Comparison of ENCODE assay signal across 15 cellular contexts in the genomic region with DNA sequence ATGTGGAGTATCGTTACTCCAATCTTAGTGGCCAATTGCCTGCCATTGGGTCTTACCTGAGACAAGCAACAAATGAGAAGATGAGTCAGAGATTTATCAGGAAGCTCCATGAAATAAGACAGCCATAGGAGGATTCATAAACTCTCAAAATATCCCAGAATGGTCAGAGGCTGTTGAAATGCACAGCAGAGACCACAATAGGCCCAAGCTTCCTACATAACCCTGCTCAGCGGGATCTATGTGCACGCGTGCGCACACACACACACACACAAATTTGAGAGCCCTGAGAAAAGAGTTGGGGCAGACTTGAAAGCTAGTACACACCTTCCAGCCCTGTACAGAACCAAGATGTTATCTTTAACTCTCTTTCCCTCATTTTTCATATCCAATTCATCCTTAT. TPM values are rescaled to one million over a fixed set of nuclear protein-coding genes. Genes with fewer than 3 reads are reported as not detected.
DNase-seq lines count a peak whose midpoint lies in the region; ATAC-seq, FAIRE-seq and TF ChIP-seq lines count a peak whose summit lies in the region.
"Had no signal": no experiment of that assay in that cellular context is flagged by ENCODE, and none has a peak within 500 bp of the region (broad histone marks: within the 10 kb centered on the region; RNA-seq: fewer than 3 reads in every experiment).

No MANE protein-coding gene starts in this region.

- DNase-seq in CD1c-positive myeloid dendritic cell (ENCODE audit: extremely low spot score) (peak; percentile 18), mucosa of gallbladder (ENCODE audit: low spot score) (no peak), colonic mucosa (no peak), D721Med (ENCODE audit: insufficient read length, low spot score) (no peak)
- no peak for DNase-seq in activated CD4-positive, alpha-beta memory T cell treated with anti-CD3 and anti-CD28 coated beads, Interleukin-2, amount 10 ng/mL, durations not matched to agents 7 days and 5 days
- DNase-seq: cerebellar nuclear complex; COR-L47; islet precursor cell; KG1; stimulated activated CD8-positive, alpha-beta memory T cell treated with anti-CD3 and anti-CD28 coated beads, Interleukin-4, amount 100 ng/mL, for 48 hours had no signal

- H3K27ac ChIP-seq in mesodermal cell (ENCODE audit: low read depth, low read length, severe bottlenecking): peak overlapping the region; percentile 11
- no peak overlapping the region for H3K27ac ChIP-seq in colonic mucosa

- H3K36me3 ChIP-seq in mesodermal cell (ENCODE audit: control insufficient read depth, insufficient read depth, low read length): peaks cover 30% of the 10 kb centered on the region
- no peaks in the 10 kb centered on the region for H3K36me3 ChIP-seq in colonic mucosa
- H3K36me3 ChIP-seq: HAP-1 had no signal

- WGBS in mesodermal cell (ENCODE audit: insufficient coverage in 2 of 2), 2 experiments: 95 to 100% methylated on average over 4 of the region's 5 CpGs

- POLR2A ChIA-PET in activated CD4-positive, alpha-beta memory T cell treated with anti-CD3 and anti-CD28 coated beads, Interleukin-2, amount 10 ng/mL, durations not matched to agents 7 days and 5 days (lab: Charles Lee): interaction anchor here (0.9 to 1.3 kb wide), 4 partner anchors 9 to 27 kb away, joined by 3 to 5 read pairs (median 4); partner anchors contain the start of gene ZNF346

- no peak overlapping the region for H3K4me3 ChIP-seq in mesodermal cell (ENCODE audit: extremely low read depth, insufficient read depth, low read length, poor library complexity, severe bottlenecking)
- H3K4me3 ChIP-seq in colonic mucosa: no peak overlapping the region
- H3K4me3 ChIP-seq: HAP-1 had no signal

- H3K9me3 ChIP-seq in mesodermal cell (ENCODE audit: control insufficient read depth, low read length) (peaks cover 12% of the 10 kb centered on the region), colonic mucosa (no peaks in the 10 kb centered on the region)

- ATAC-seq in HG02798 (IDR thresholded peaks at IDR 0.05; ENCODE audit: poor library complexity, unreplicated experiment) (peak; percentile 8), HG02610 (IDR thresholded peaks at IDR 0.05; ENCODE audit: unreplicated experiment) (no peak)

- CTCF ChIA-PET in activated CD4-positive, alpha-beta memory T cell treated with anti-CD3 and anti-CD28 coated beads, Interleukin-2, amount 10 ng/mL, durations not matched to agents 7 days and 5 days (lab: Charles Lee): interaction anchor here (1.7 kb wide), 1 partner anchor 9 kb away, joined by 10 read pairs; no protein-coding TSS in a partner anchor

- no peak for FAIRE-seq in D721Med (lab: Jason Lieb, UNC)

- H3K9me3 Mint-ChIP-seq in activated CD4-positive, alpha-beta memory T cell treated with anti-CD3 and anti-CD28 coated beads, Interleukin-2, amount 10 ng/mL, durations not matched to agents 7 days and 5 days: peaks cover 3% of the 10 kb centered on the region

- H3K36me3 Mint-ChIP-seq in activated CD4-positive, alpha-beta memory T cell treated with anti-CD3 and anti-CD28 coated beads, Interleukin-2, amount 10 ng/mL, durations not matched to agents 7 days and 5 days (ENCODE audit: low read depth): peaks cover 36% of the 10 kb centered on the region

- peaks cover 4% of the 10 kb centered on the region for H3K4me1 ChIP-seq in mesodermal cell (ENCODE audit: control insufficient read depth, insufficient read depth, low read length, poor library complexity, severe bottlenecking)
- no peaks in the 10 kb centered on the region for H3K4me1 ChIP-seq in colonic mucosa
- H3K4me1 ChIP-seq: HAP-1 had no signal

- TF ChIP-seq CTCF in colonic mucosa (IDR thresholded peaks at IDR 0.05) (no peak), D721Med (IDR thresholded peaks at IDR 0.05; ENCODE audit: insufficient read depth, missing control alignments) (no peak)

- H3K9ac ChIP-seq in colonic mucosa (ENCODE audit: low read depth in 2 of 2, low read length in 2 of 2): no peak overlapping the region

- H3K4me3 Mint-ChIP-seq in activated CD4-positive, alpha-beta memory T cell treated with anti-CD3 and anti-CD28 coated beads, Interleukin-2, amount 10 ng/mL, durations not matched to agents 7 days and 5 days: no peak overlapping the region
- H3K4me3 Mint-ChIP-seq: nephron had no signal

- H3K4me1 Mint-ChIP-seq in activated CD4-positive, alpha-beta memory T cell treated with anti-CD3 and anti-CD28 coated beads, Interleukin-2, amount 10 ng/mL, durations not matched to agents 7 days and 5 days: peaks cover 35% of the 10 kb centered on the region
- H3K4me1 Mint-ChIP-seq: nephron had no signal

- intact Hi-C loops in colonic mucosa (cut with DNase I): no loop called here

- H3K27me3 Mint-ChIP-seq in activated CD4-positive, alpha-beta memory T cell treated with anti-CD3 and anti-CD28 coated beads, Interleukin-2, amount 10 ng/mL, durations not matched to agents 7 days and 5 days: no peaks in the 10 kb centered on the region

- H3K27me3 ChIP-seq in colonic mucosa: no peaks in the 10 kb centered on the region

- peak overlapping the region; percentile 51 for H3K27ac Mint-ChIP-seq in activated CD4-positive, alpha-beta memory T cell treated with anti-CD3 and anti-CD28 coated beads, Interleukin-2, amount 10 ng/mL, durations not matched to agents 7 days and 5 days
- H3K27ac Mint-ChIP-seq: nephron had no signal

RNA-seq across cellular contexts. Expression of gene UIMC1, which starts 9.8 kb away (rescaled TPM):
- 10 to 100 TPM; 46.5 to 50.5 TPM for total RNA-seq in activated CD4-positive, alpha-beta memory T cell treated with anti-CD3 and anti-CD28 coated beads, Interleukin-2, amount 10 ng/mL, durations not matched to agents 7 days and 5 days
- 27.3 TPM for polyA plus RNA-seq in mesodermal cell (2013, experiment 1 of 2)
- 31.5 TPM for polyA plus RNA-seq in mesodermal cell (2013, experiment 2 of 2)
- total RNA-seq in mucosa of gallbladder (34.4 TPM), colonic mucosa (10 to 100 TPM; 30.0 to 31.6 TPM)

RNA-seq across cellular contexts. Expression of gene ZNF346, which starts 25.7 kb away (rescaled TPM):
- 10 to 100 TPM; 19.5 to 27.2 TPM for total RNA-seq in activated CD4-positive, alpha-beta memory T cell treated with anti-CD3 and anti-CD28 coated beads, Interleukin-2, amount 10 ng/mL, durations not matched to agents 7 days and 5 days
- polyA plus RNA-seq in mesodermal cell (2013, experiment 1 of 2): 18.2 TPM
- polyA plus RNA-seq in mesodermal cell (2013, experiment 2 of 2): 15.5 TPM
- total RNA-seq in mucosa of gallbladder (18.3 TPM), colonic mucosa (10 to 100 TPM in 1 of 2 donors, 1 to 10 TPM in 1; 9.1 to 11.2 TPM)
